ENCODE assay signal across 23 cellular contexts in genomic region chr5:2036885-2037284, GRCh38.
"Had no signal": no experiment of that assay in that cellular context is flagged by ENCODE, and none has a peak within 500 bp of the region (broad histone marks: within the 10 kb centered on the region; RNA-seq: fewer than 3 reads in every experiment).

No MANE protein-coding gene starts in this region.

- H3K36me3 Mint-ChIP-seq: IgD-negative memory B cell had no signal

- H3K36me3 ChIP-seq: SJSA1 had no signal

- H3K27ac ChIP-seq: SJSA1, SK-N-MC had no signal

- FAIRE-seq: RCC 7860 had no signal

- DNase-seq: KBM-7, MV-4-11, NCI-H1092, NCI-H1105 treated with DMSO at 0.1 percent for 48 hours, NCI-H1417 treated with DMSO at 0.1 percent for 48 hours, NCI-H146, NCI-H1694 treated with DMSO at 0.1 percent for 48 hours, NCI-H1930, NCI-H2081, NCI-H2171, NCI-H226, NCI-H446, NCI-H510A, NCI-H524 treated with DMSO at 0.1 percent for 48 hours, NCI-H69, NCI-H774, Right ventricle myocardium superior, RPMI8226, SIG-M5 had no signal

- H3K27ac Mint-ChIP-seq: IgD-negative memory B cell had no signal

- H3K4me3 ChIP-seq: SJSA1, SK-N-MC had no signal
